Comparison of ENCODE assay signal across 8 cellular contexts in genomic region chr17:10149573-10150399, GRCh38. TPM values are rescaled to one million over a fixed set of nuclear protein-coding genes. Genes with fewer than 3 reads are reported as not detected.
A peak's percentile ranks its signal among the peaks of the same experiment; 100 is the strongest.
DNase-seq lines count a peak whose midpoint lies in the region; ATAC-seq and TF ChIP-seq lines count a peak whose summit lies in the region.

No MANE protein-coding gene starts in this region.

- ATAC-seq in GM21723 (IDR thresholded peaks at IDR 0.05; ENCODE audit: unreplicated experiment) (peak; percentile 75), GM19397 (IDR thresholded peaks at IDR 0.05; ENCODE audit: unreplicated experiment) (no peak)

- no peak for TF ChIP-seq CTCF in foreskin fibroblast (IDR thresholded peaks at IDR 0.05; ENCODE audit: low read depth, low read length)
- TF ChIP-seq CTCF in WERI-Rb-1 (IDR thresholded peaks at IDR 0.05; ENCODE audit: low read depth, low read length), result no peak

- no peaks in the 10 kb centered on the region for H3K27me3 ChIP-seq in WERI-Rb-1 (ENCODE audit: insufficient read depth, low read depth, severe bottlenecking)

- H3K9me3 ChIP-seq in WERI-Rb-1 (ENCODE audit: severe bottlenecking), result no peaks in the 10 kb centered on the region

- DNase-seq in EH (ENCODE audit: low read depth) (peak; percentile 77), OCI-M1 (lab: John Stamatoyannopoulos, UW) (peak; percentile 66), foreskin fibroblast (peak; percentile 77 to 82), HK-2 (ENCODE audit: unreplicated experiment) (no peak), dermis blood vessel endothelial cell (no peak), WERI-Rb-1 (no peak)

- H3K36me3 ChIP-seq in WERI-Rb-1, result no peaks in the 10 kb centered on the region

- no peak overlapping the region for H3K4me3 ChIP-seq in foreskin fibroblast (ENCODE audit: low read depth in 1 of 2, low read length in 2 of 2)
- no peak overlapping the region for H3K4me3 ChIP-seq in WERI-Rb-1 (ENCODE audit: low read depth, low read length)

- H3K27ac ChIP-seq in WERI-Rb-1, result no peak overlapping the region

RNA-seq across cellular contexts. Expression of gene GAS7, which starts 48.6 kb away (rescaled TPM):
- total RNA-seq in dermis blood vessel endothelial cell, result 4.8 and 6.7 TPM in 2 replicates

Comparison
In these comparisons a context has a peak if more than half of its experiments do, and no peak if none do; other contexts are left out.
1. DNase-seq: peak in EH (single experiment), OCI-M1 (single experiment) and foreskin fibroblast (2 of 2); none in HK-2 (single experiment), dermis blood vessel endothelial cell (single experiment) and WERI-Rb-1 (single experiment).